In the genomic region with DNA sequence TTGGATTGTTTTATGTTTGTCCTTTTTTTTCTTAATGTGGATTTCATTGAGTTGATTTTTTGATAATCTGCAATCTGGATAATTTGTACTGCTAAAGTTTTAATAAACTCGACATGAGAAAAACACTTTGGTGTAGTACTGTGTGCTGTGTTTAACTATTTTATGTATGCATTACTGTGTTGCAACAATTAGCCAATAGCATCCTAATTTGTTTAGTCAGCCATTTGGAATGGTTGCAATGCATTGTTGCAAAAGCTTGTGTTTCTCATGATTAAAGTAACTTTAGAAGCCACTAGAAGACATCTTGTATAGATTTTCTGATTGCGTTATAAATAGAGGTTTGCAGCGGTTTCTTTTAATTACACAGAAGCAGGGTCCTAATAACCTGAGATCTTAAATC, we compare ENCODE assay signal across 23 cellular contexts. TPM values are rescaled to one million over a fixed set of nuclear protein-coding genes. Genes with fewer than 3 reads are reported as not detected.
DNase-seq lines count a peak whose midpoint lies in the region; ATAC-seq, FAIRE-seq and TF ChIP-seq lines count a peak whose summit lies in the region.
"Had no signal": no experiment of that assay in that cellular context is flagged by ENCODE, and none has a peak within 500 bp of the region (broad histone marks: within the 10 kb centered on the region; RNA-seq: fewer than 3 reads in every experiment).

No MANE protein-coding gene starts in this region.

- FAIRE-seq in A204.1 (lab: Jason Lieb, UNC): peak; percentile 19
- FAIRE-seq in G401.6 (lab: Jason Lieb, UNC): peak; percentile 71
- FAIRE-seq: GM12878, keratinocyte had no signal

- TF ChIP-seq POLR2A in tibial nerve (IDR thresholded peaks at IDR 0.05): no peak

- no peak overlapping the region for H3K27ac Mint-ChIP-seq in activated CD4-positive, alpha-beta T cell treated with anti-CD3 and anti-CD28 coated beads, Interleukin-2, amount 10 ng/mL, durations not matched to agents 24 days and 14 days
- H3K27ac Mint-ChIP-seq: activated B cell treated with CpG ODN at 0.5 μM for 24 hours; activated naive CD8-positive, alpha-beta T cell; activated T-cell treated with anti-CD3 and anti-CD28 coated beads, Interleukin-2, amount 50 U/mL, for 72 hours; mesothelial cell of epicardium; type B pancreatic cell had no signal

- WGBS in tibial nerve, 2 donors: 89 to 97% methylated on average over 3 of the region's 3 CpGs

- ATAC-seq in GM21447 (IDR thresholded peaks at IDR 0.05; ENCODE audit: unreplicated experiment): no peak
- ATAC-seq: activated T-cell treated with anti-CD3 and anti-CD28 coated beads, Interleukin-2, amount 50 U/mL, for 72 hours; GM12878 had no signal

- H3K27me3 ChIP-seq in tibial nerve: no peaks in the 10 kb centered on the region

- no peaks in the 10 kb centered on the region for H3K4me1 Mint-ChIP-seq in activated CD4-positive, alpha-beta T cell treated with anti-CD3 and anti-CD28 coated beads, Interleukin-2, amount 10 ng/mL, durations not matched to agents 24 days and 14 days
- H3K4me1 Mint-ChIP-seq: activated B cell treated with CpG ODN at 0.5 μM for 24 hours, mesothelial cell of epicardium had no signal

- no peak for TF ChIP-seq CTCF in tibial nerve (IDR thresholded peaks at IDR 0.05)

- no peaks in the 10 kb centered on the region for H3K4me1 ChIP-seq in tibial nerve

- peak; percentile 92 for DNase-seq in amniotic epithelial cell (ENCODE audit: low read depth)
- peak; percentile 90 for DNase-seq in fibroblast of peridontal ligament (ENCODE audit: extremely low read depth)
- no peak for DNase-seq in tibial nerve (ENCODE audit: low spot score in 2 of 2)
- no peak for DNase-seq in NCI-H128 (lab: John Stamatoyannopoulos, UW; ENCODE audit: unreplicated experiment)
- DNase-seq in activated CD4-positive, alpha-beta T cell treated with anti-CD3 and anti-CD28 coated beads, Interleukin-2, amount 10 ng/mL, durations not matched to agents 24 days and 14 days: no peak
- DNase-seq: activated B cell treated with CpG ODN at 0.5 μM for 24 hours; activated T-cell treated with anti-CD3 and anti-CD28 coated beads, Interleukin-2, amount 50 U/mL, for 72 hours; NCI-H1417 treated with DMSO at 0.1 percent for 48 hours; NCI-H748 treated with DMSO at 0.1 percent for 48 hours; retina; stimulated activated naive CD4-positive, alpha-beta T cell had no signal

- no peaks in the 10 kb centered on the region for H3K27me3 Mint-ChIP-seq in activated CD4-positive, alpha-beta T cell treated with anti-CD3 and anti-CD28 coated beads, Interleukin-2, amount 10 ng/mL, durations not matched to agents 24 days and 14 days
- H3K27me3 Mint-ChIP-seq: activated B cell treated with CpG ODN at 0.5 μM for 24 hours; activated naive CD8-positive, alpha-beta T cell; type B pancreatic cell had no signal

- TF ChIP-seq EP300 in tibial nerve (IDR thresholded peaks at IDR 0.05): no peak

- no peak overlapping the region for H3K4me3 Mint-ChIP-seq in activated CD4-positive, alpha-beta T cell treated with anti-CD3 and anti-CD28 coated beads, Interleukin-2, amount 10 ng/mL, durations not matched to agents 24 days and 14 days
- H3K4me3 Mint-ChIP-seq: activated B cell treated with CpG ODN at 0.5 μM for 24 hours; activated naive CD8-positive, alpha-beta T cell; activated T-cell treated with anti-CD3 and anti-CD28 coated beads, Interleukin-2, amount 50 U/mL, for 72 hours; mesothelial cell of epicardium; type B pancreatic cell had no signal

- peaks cover 12% of the 10 kb centered on the region for H3K36me3 Mint-ChIP-seq in activated CD4-positive, alpha-beta T cell treated with anti-CD3 and anti-CD28 coated beads, Interleukin-2, amount 10 ng/mL, durations not matched to agents 24 days and 14 days (ENCODE audit: low read depth)

- H3K36me3 ChIP-seq in tibial nerve: peaks cover 0 to 54% (median 2%) of the 10 kb centered on the region in 3 donors

- intact Hi-C loops in activated CD4-positive, alpha-beta T cell treated with anti-CD3 and anti-CD28 coated beads, Interleukin-2, amount 10 ng/mL, durations not matched to agents 24 days and 14 days (cut with micrococcal nuclease): no loop called here

- H3K9me3 Mint-ChIP-seq in activated CD4-positive, alpha-beta T cell treated with anti-CD3 and anti-CD28 coated beads, Interleukin-2, amount 10 ng/mL, durations not matched to agents 24 days and 14 days: no peaks in the 10 kb centered on the region
- H3K9me3 Mint-ChIP-seq: activated B cell treated with CpG ODN at 0.5 μM for 24 hours; activated T-cell treated with anti-CD3 and anti-CD28 coated beads, Interleukin-2, amount 50 U/mL, for 72 hours; mesothelial cell of epicardium; type B pancreatic cell had no signal

- no peak overlapping the region for H3K27ac ChIP-seq in tibial nerve
- H3K27ac ChIP-seq: PC-9 had no signal

- H3K9me3 ChIP-seq in tibial nerve: no peaks in the 10 kb centered on the region

- no peak overlapping the region for H3K4me3 ChIP-seq in tibial nerve
- H3K4me3 ChIP-seq: GM12878, PC-9 had no signal

RNA-seq across cellular contexts. Expression of a gene that starts 53.5 kb away (rescaled TPM):
- total RNA-seq in tibial nerve: 10 to 100 TPM; 26.1 to 53.8 (median 37.1) TPM
- 59.9 and 69.3 TPM in 2 replicates for total RNA-seq in activated CD4-positive, alpha-beta T cell treated with anti-CD3 and anti-CD28 coated beads, Interleukin-2, amount 10 ng/mL, durations not matched to agents 24 days and 14 days

RNA-seq across cellular contexts. Expression of a gene that starts 56.6 kb away (rescaled TPM):
- total RNA-seq in tibial nerve: under 1 TPM in 2 of 4 donors, not detected in 2; 0.60 to 0.87 TPM
- total RNA-seq in activated CD4-positive, alpha-beta T cell treated with anti-CD3 and anti-CD28 coated beads, Interleukin-2, amount 10 ng/mL, durations not matched to agents 24 days and 14 days: not detected in 2 replicates
- total RNA-seq: activated B cell treated with CpG ODN at 0.5 μM for 24 hours; cardiac septum; GM12878; SK-MEL-5; T-helper 2 cell treated with Interferon-gamma antibody and Interleukin-4, amounts not matched to agents 100 ng/mL and 5 ng/mL, for 36 hours had no signal

RNA-seq across cellular contexts. Expression of a gene that starts 56.6 kb away (rescaled TPM):
- 10 to 100 TPM in 1 of 4 donors, 1 to 10 TPM in 3; 7.1 to 17.3 (median 7.6) TPM for total RNA-seq in tibial nerve
- 3.0 and 3.2 TPM in 2 replicates for total RNA-seq in activated CD4-positive, alpha-beta T cell treated with anti-CD3 and anti-CD28 coated beads, Interleukin-2, amount 10 ng/mL, durations not matched to agents 24 days and 14 days

Comparison
In these comparisons a context has a peak if more than half of its experiments do, and no peak if none do; other contexts are left out.
1. DNase-seq: peak in amniotic epithelial cell (single experiment) and fibroblast of peridontal ligament (single experiment); none in tibial nerve (0 of 2), NCI-H128 (single experiment) and activated CD4-positive, alpha-beta T cell treated with anti-CD3 and anti-CD28 coated beads, Interleukin-2, amount 10 ng/mL, durations not matched to agents 24 days and 14 days (single experiment).